Comparison of ENCODE assay signal across 8 cellular contexts in the genomic region with DNA sequence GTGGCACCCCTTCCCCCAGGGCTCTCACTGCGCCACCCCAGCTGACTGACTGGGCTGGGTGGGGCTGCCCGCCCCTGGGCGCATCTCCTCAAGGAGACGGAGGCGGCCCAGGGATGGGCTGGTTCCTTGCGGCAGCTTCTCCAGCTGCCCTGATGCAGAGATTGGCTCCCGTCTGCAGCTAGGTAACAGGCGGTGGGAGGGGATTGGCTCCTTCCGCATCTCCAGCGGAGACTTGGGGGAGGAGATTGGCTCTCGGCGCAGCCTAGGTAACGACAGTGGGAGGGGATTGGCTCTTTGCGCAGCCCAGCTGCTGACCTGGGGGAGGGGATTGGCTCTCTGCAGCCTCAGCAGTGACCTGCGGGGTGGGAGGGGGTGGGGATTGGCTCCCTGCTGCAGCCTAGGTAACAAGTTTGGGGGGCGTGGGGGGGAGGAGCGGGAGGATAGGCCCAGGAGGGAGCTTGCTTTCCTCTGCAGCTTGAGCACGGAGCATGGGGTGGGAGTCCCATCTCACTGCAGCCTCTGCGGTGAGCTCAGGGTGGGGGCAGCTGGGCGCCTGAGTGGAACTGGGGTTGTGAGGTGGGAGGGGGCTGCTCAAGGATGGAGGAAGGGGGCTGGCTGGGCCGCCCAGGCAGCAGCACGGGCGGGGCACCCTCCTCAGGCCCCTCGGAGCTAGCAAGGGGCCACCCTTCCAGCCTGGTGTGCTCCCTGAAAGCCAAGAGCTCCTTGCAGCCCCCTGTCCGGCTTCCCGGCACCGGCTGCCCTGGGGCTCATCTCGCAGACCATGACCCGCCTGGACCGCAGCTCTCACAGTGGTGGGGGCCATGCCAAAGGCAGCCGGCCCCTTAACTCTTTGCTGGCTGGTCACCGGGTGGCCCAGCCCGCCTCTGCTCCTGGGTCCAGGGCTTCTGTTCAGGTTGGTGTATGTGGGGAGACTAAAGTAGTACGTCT.
DNase-seq lines count a peak whose midpoint lies in the region; ATAC-seq lines count a peak whose summit lies in the region.

No MANE protein-coding gene starts in this region.

- peaks cover 23% of the 10 kb centered on the region for H3K36me3 Mint-ChIP-seq in central memory CD8-positive, alpha-beta T cell (ENCODE audit: insufficient read depth)
- H3K36me3 Mint-ChIP-seq in stimulated activated naive B cell treated with anti-CD40 and anti-IgM and Interleukin-4, amounts not matched to agents 10 μg/mL and 1 μg/mL and 100 μg/mL, for 72 hours: peaks cover 58 to 79% of the 10 kb centered on the region in 2 donors

- DNase-seq in GM04504 (ENCODE audit: low read depth) (peak; percentile 50), NCI-H226 (peak; percentile 97), kidney glomerular epithelial cell (lab: John Stamatoyannopoulos, UW) (peak; percentile 89)
- no peak for DNase-seq in central memory CD8-positive, alpha-beta T cell (ENCODE audit: low spot score in 2 of 2)
- DNase-seq in stimulated activated naive B cell treated with anti-CD40 and anti-IgM and Interleukin-4, amounts not matched to agents 10 μg/mL and 1 μg/mL and 100 μg/mL, for 72 hours: no peak
- no peak for DNase-seq in stimulated activated CD4-positive, alpha-beta T cell treated with anti-CD3 and anti-CD28 coated beads, Interleukin-15, amount 100 ng/mL, for 24 hours
- no peak for DNase-seq in stimulated activated naive CD4-positive, alpha-beta T cell treated with Interleukin-2 at 50 U/mL for 16 hours (lab: John Stamatoyannopoulos, UW)

- H3K27me3 Mint-ChIP-seq in central memory CD8-positive, alpha-beta T cell: no peaks in the 10 kb centered on the region
- H3K27me3 Mint-ChIP-seq in stimulated activated naive B cell treated with anti-CD40 and anti-IgM and Interleukin-4, amounts not matched to agents 10 μg/mL and 1 μg/mL and 100 μg/mL, for 72 hours: no peaks in the 10 kb centered on the region

- peak overlapping the region; percentile 82 for H3K27ac Mint-ChIP-seq in central memory CD8-positive, alpha-beta T cell (ENCODE audit: low read depth)
- peak overlapping the region; percentile 94 for H3K27ac Mint-ChIP-seq in stimulated activated naive B cell treated with anti-CD40 and anti-IgM and Interleukin-4, amounts not matched to agents 10 μg/mL and 1 μg/mL and 100 μg/mL, for 72 hours

- H3K4me3 Mint-ChIP-seq in central memory CD8-positive, alpha-beta T cell: no peak overlapping the region
- H3K4me3 Mint-ChIP-seq in stimulated activated naive B cell treated with anti-CD40 and anti-IgM and Interleukin-4, amounts not matched to agents 10 μg/mL and 1 μg/mL and 100 μg/mL, for 72 hours: peak overlapping the region; percentile 68 to 70

- ATAC-seq in central memory CD8-positive, alpha-beta T cell (replicated peaks; ENCODE audit: extremely low read depth, poor library complexity, severe bottlenecking): no peak
- no peak for ATAC-seq in stimulated activated naive B cell treated with anti-CD40 and anti-IgM and Interleukin-4, amounts not matched to agents 10 μg/mL and 1 μg/mL and 100 μg/mL, for 72 hours (replicated peaks)
- ATAC-seq in HG03565 (IDR thresholded peaks at IDR 0.05; ENCODE audit: unreplicated experiment): no peak

- H3K4me1 Mint-ChIP-seq in central memory CD8-positive, alpha-beta T cell: peaks cover 58% of the 10 kb centered on the region
- peaks cover 56 to 75% of the 10 kb centered on the region in 2 donors for H3K4me1 Mint-ChIP-seq in stimulated activated naive B cell treated with anti-CD40 and anti-IgM and Interleukin-4, amounts not matched to agents 10 μg/mL and 1 μg/mL and 100 μg/mL, for 72 hours

- H3K9me3 Mint-ChIP-seq in central memory CD8-positive, alpha-beta T cell: no peaks in the 10 kb centered on the region
- H3K9me3 Mint-ChIP-seq in stimulated activated naive B cell treated with anti-CD40 and anti-IgM and Interleukin-4, amounts not matched to agents 10 μg/mL and 1 μg/mL and 100 μg/mL, for 72 hours: no peaks in the 10 kb centered on the region

Comparison
In these comparisons a context has a peak if more than half of its experiments do, and no peak if none do; other contexts are left out.
1. DNase-seq: peak in GM04504 (single experiment), NCI-H226 (single experiment) and kidney glomerular epithelial cell (single experiment); none in central memory CD8-positive, alpha-beta T cell (0 of 2), stimulated activated naive B cell treated with anti-CD40 and anti-IgM and Interleukin-4, amounts not matched to agents 10 μg/mL and 1 μg/mL and 100 μg/mL, for 72 hours (single experiment), stimulated activated CD4-positive, alpha-beta T cell treated with anti-CD3 and anti-CD28 coated beads, Interleukin-15, amount 100 ng/mL, for 24 hours (single experiment) and stimulated activated naive CD4-positive, alpha-beta T cell treated with Interleukin-2 at 50 U/mL for 16 hours (single experiment).